In genomic region chr3:194084284-194084683, GRCh38 we compare ENCODE assay signal across 8 cellular contexts. TPM values are rescaled to one million over a fixed set of nuclear protein-coding genes. Genes with fewer than 3 reads are reported as not detected.
DNase-seq lines count a peak whose midpoint lies in the region; ATAC-seq lines count a peak whose summit lies in the region.

No MANE protein-coding gene starts in this region.

- DNase-seq in activated T-cell treated with anti-CD3 and anti-CD28 coated beads, Interleukin-2, amount 50 U/mL, for 72 hours = peak; percentile 35 to 52
- no peak for DNase-seq in activated T-cell treated with anti-CD3 and anti-CD28 coated beads, Interleukin-2, amount 50 U/mL, for 1 hour
- no peak for DNase-seq in stimulated activated naive CD8-positive, alpha-beta T cell treated with anti-CD3 and anti-CD28 coated beads, Interleukin-15, Interleukin-2, amounts not matched to agents 100 U/mL and 50 U/mL, for 24 hours
- DNase-seq in SW 1271 (lab: John Stamatoyannopoulos, UW) (no peak), NAMALWA (ENCODE audit: low spot score) (no peak), hepatic stellate cell (ENCODE audit: low spot score) (no peak)

- no peak overlapping the region for H3K27ac Mint-ChIP-seq in activated T-cell treated with anti-CD3 and anti-CD28 coated beads, Interleukin-2, amount 50 U/mL, for 72 hours

- peaks cover 10% of the 10 kb centered on the region for H3K4me1 Mint-ChIP-seq in activated T-cell treated with anti-CD3 and anti-CD28 coated beads, Interleukin-2, amount 50 U/mL, for 72 hours (ENCODE audit: low read depth)

- H3K27me3 Mint-ChIP-seq in activated T-cell treated with anti-CD3 and anti-CD28 coated beads, Interleukin-2, amount 50 U/mL, for 72 hours (ENCODE audit: low read depth) = peaks cover 17% of the 10 kb centered on the region

- H3K4me3 Mint-ChIP-seq in activated T-cell treated with anti-CD3 and anti-CD28 coated beads, Interleukin-2, amount 50 U/mL, for 72 hours = no peak overlapping the region

- ATAC-seq in activated T-cell treated with anti-CD3 and anti-CD28 coated beads, Interleukin-2, amount 50 U/mL, for 72 hours (replicated peaks in 1 of 2) = peak; percentile 87 to 89
- ATAC-seq in HG02588 (IDR thresholded peaks at IDR 0.05; ENCODE audit: unreplicated experiment) (peak; percentile 95), HG03469 (IDR thresholded peaks at IDR 0.05; ENCODE audit: unreplicated experiment) (peak; percentile 84)
- peak; percentile 48 for ATAC-seq in stimulated activated naive CD8-positive, alpha-beta T cell treated with anti-CD3 and anti-CD28 coated beads, Interleukin-15, Interleukin-2, amounts not matched to agents 100 U/mL and 50 U/mL, for 24 hours

- no peaks in the 10 kb centered on the region for H3K9me3 Mint-ChIP-seq in activated T-cell treated with anti-CD3 and anti-CD28 coated beads, Interleukin-2, amount 50 U/mL, for 72 hours

- no peaks in the 10 kb centered on the region for H3K36me3 Mint-ChIP-seq in activated T-cell treated with anti-CD3 and anti-CD28 coated beads, Interleukin-2, amount 50 U/mL, for 72 hours (ENCODE audit: insufficient read depth in 2 of 2)

RNA-seq across cellular contexts. Expression of gene HES1, which starts 51.7 kb away (rescaled TPM):
- under 1 TPM; 0.81 to 0.91 TPM for total RNA-seq in activated T-cell treated with anti-CD3 and anti-CD28 coated beads, Interleukin-2, amount 50 U/mL, for 72 hours

Comparison
In these comparisons a context has a peak if more than half of its experiments do, and no peak if none do; other contexts are left out.
1. DNase-seq: peak in activated T-cell treated with anti-CD3 and anti-CD28 coated beads, Interleukin-2, amount 50 U/mL, for 72 hours (2 of 2); none in activated T-cell treated with anti-CD3 and anti-CD28 coated beads, Interleukin-2, amount 50 U/mL, for 1 hour (single experiment), stimulated activated naive CD8-positive, alpha-beta T cell treated with anti-CD3 and anti-CD28 coated beads, Interleukin-15, Interleukin-2, amounts not matched to agents 100 U/mL and 50 U/mL, for 24 hours (single experiment), SW 1271 (0 of 2), NAMALWA (single experiment) and hepatic stellate cell (single experiment).
2. Peak in every context shown above with its lines, with median percentiles within 50 percentile points of each other: ATAC-seq.